In the genomic region with DNA sequence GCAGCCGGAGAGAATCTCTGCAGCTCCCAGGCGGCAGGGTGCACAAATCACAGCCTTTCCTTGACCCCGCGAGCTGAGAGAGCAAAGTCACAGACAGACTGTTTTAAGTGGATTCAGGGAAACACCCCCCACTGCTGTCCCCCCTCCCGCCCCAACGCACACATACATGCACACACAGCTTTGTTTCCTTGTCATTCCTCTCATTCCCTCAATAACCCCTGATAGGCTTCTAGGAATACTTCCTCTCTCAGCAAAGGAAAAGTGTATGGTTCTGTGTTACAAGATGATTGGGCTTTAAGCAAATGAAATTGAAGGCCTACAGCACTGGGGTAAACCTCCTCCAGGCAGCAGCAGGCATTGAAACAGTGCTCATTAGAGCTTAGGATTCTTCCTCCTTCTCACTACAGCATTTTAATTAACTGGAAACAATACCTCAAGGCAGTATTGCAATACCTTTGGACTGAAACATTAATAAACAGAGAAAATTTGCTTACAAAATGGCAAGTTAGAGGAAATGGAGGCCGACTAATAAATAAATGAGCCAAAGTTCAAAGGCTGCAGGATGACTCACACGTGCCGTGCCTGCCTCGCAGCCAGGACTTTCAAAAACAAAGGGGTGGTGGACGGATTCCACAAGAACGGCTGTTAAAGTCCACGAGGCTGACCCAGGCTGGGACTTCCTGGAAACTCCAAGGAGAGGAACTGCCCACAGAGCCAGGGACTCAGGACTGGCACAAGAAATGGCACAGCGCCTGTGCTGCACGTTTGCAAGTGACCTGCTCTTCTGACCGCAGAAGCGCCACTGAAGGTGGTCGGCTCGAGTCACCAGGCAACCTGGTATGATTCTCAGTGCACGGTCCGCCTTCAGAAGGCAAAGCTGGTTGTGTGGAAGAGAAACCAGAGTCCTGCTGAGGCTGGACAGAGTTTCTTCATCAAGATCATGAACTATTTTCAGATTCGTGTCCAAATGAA, we compare ENCODE assay signal across 1 cellular context.
TF ChIP-seq lines count a peak whose summit lies in the region.

No MANE protein-coding gene starts in this region.

TF ChIP-seq in HepG2, 621 proteins besides CTCF, POLR2A, EP300 and RAD21 (continued from another document and continues in another):
- TF ChIP-seq, protein P1, sequence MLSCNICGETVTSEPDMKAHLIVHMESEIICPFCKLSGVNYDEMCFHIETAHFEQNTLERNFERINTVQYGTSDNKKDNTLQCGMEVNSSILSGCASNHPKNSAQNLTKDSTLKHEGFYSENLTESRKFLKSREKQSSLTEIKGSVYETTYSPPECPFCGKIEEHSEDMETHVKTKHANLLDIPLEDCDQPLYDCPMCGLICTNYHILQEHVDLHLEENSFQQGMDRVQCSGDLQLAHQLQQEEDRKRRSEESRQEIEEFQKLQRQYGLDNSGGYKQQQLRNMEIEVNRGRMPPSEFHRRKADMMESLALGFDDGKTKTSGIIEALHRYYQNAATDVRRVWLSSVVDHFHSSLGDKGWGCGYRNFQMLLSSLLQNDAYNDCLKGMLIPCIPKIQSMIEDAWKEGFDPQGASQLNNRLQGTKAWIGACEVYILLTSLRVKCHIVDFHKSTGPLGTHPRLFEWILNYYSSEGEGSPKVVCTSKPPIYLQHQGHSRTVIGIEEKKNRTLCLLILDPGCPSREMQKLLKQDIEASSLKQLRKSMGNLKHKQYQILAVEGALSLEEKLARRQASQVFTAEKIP (CRISPR knock-in tag; IDR thresholded peaks at IDR 0.05; ENCODE audit: borderline replicate concordance): no peak
- no peak for TF ChIP-seq ZNF431 (CRISPR knock-in tag; IDR thresholded peaks at IDR 0.05; ENCODE audit: borderline replicate concordance, low read depth)
- peak; percentile 78 for TF ChIP-seq ETV5 (CRISPR knock-in tag; IDR thresholded peaks at IDR 0.05; ENCODE audit: borderline replicate concordance)
- TF ChIP-seq, protein P2, sequence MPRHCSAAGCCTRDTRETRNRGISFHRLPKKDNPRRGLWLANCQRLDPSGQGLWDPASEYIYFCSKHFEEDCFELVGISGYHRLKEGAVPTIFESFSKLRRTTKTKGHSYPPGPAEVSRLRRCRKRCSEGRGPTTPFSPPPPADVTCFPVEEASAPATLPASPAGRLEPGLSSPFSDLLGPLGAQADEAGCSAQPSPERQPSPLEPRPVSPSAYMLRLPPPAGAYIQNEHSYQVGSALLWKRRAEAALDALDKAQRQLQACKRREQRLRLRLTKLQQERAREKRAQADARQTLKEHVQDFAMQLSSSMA (CRISPR knock-in tag; IDR thresholded peaks at IDR 0.05): 0 out of 2 replicates have a peak, but pooled peaks have one; percentile 0
- TF ChIP-seq PLRG1 (conservative IDR thresholded peaks at IDR 0.05): no peak
- peak; percentile 67; the same call in 1 of the 2 replicates for TF ChIP-seq JUN (CRISPR knock-in tag; IDR thresholded peaks at IDR 0.05)
- 0 out of 2 replicates have a peak, but pooled peaks have one; percentile 24 for TF ChIP-seq ZNF205 (CRISPR knock-in tag; IDR thresholded peaks at IDR 0.05)
- TF ChIP-seq, protein P3, sequence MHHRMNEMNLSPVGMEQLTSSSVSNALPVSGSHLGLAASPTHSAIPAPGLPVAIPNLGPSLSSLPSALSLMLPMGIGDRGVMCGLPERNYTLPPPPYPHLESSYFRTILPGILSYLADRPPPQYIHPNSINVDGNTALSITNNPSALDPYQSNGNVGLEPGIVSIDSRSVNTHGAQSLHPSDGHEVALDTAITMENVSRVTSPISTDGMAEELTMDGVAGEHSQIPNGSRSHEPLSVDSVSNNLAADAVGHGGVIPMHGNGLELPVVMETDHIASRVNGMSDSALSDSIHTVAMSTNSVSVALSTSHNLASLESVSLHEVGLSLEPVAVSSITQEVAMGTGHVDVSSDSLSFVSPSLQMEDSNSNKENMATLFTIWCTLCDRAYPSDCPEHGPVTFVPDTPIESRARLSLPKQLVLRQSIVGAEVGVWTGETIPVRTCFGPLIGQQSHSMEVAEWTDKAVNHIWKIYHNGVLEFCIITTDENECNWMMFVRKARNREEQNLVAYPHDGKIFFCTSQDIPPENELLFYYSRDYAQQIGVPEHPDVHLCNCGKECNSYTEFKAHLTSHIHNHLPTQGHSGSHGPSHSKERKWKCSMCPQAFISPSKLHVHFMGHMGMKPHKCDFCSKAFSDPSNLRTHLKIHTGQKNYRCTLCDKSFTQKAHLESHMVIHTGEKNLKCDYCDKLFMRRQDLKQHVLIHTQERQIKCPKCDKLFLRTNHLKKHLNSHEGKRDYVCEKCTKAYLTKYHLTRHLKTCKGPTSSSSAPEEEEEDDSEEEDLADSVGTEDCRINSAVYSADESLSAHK (CRISPR knock-in tag; IDR thresholded peaks at IDR 0.05; ENCODE audit: borderline replicate concordance): no peak
- TF ChIP-seq, protein P4, sequence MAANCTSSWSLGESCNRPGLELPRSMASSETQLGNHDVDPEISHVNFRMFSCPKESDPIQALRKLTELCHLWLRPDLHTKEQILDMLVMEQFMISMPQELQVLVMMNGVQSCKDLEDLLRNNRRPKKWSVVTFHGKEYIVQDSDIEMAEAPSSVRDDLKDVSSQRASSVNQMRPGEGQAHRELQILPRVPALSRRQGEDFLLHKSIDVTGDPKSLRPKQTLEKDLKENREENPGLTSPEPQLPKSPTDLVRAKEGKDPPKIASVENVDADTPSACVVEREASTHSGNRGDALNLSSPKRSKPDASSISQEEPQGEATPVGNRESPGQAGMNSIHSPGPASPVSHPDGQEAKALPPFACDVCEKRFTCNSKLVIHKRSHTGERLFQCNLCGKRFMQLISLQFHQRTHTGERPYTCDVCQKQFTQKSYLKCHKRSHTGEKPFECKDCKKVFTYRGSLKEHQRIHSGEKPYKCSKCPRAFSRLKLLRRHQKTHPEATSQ (CRISPR knock-in tag; IDR thresholded peaks at IDR 0.05; ENCODE audit: borderline replicate concordance): no peak
- peak; percentile 82; the same call in 1 of the 2 replicates for TF ChIP-seq ZNF614 (CRISPR knock-in tag; IDR thresholded peaks at IDR 0.05; ENCODE audit: borderline replicate concordance)
- peak; percentile 43 for TF ChIP-seq ZNF331 (CRISPR knock-in tag; IDR thresholded peaks at IDR 0.05)
- TF ChIP-seq, protein P5, sequence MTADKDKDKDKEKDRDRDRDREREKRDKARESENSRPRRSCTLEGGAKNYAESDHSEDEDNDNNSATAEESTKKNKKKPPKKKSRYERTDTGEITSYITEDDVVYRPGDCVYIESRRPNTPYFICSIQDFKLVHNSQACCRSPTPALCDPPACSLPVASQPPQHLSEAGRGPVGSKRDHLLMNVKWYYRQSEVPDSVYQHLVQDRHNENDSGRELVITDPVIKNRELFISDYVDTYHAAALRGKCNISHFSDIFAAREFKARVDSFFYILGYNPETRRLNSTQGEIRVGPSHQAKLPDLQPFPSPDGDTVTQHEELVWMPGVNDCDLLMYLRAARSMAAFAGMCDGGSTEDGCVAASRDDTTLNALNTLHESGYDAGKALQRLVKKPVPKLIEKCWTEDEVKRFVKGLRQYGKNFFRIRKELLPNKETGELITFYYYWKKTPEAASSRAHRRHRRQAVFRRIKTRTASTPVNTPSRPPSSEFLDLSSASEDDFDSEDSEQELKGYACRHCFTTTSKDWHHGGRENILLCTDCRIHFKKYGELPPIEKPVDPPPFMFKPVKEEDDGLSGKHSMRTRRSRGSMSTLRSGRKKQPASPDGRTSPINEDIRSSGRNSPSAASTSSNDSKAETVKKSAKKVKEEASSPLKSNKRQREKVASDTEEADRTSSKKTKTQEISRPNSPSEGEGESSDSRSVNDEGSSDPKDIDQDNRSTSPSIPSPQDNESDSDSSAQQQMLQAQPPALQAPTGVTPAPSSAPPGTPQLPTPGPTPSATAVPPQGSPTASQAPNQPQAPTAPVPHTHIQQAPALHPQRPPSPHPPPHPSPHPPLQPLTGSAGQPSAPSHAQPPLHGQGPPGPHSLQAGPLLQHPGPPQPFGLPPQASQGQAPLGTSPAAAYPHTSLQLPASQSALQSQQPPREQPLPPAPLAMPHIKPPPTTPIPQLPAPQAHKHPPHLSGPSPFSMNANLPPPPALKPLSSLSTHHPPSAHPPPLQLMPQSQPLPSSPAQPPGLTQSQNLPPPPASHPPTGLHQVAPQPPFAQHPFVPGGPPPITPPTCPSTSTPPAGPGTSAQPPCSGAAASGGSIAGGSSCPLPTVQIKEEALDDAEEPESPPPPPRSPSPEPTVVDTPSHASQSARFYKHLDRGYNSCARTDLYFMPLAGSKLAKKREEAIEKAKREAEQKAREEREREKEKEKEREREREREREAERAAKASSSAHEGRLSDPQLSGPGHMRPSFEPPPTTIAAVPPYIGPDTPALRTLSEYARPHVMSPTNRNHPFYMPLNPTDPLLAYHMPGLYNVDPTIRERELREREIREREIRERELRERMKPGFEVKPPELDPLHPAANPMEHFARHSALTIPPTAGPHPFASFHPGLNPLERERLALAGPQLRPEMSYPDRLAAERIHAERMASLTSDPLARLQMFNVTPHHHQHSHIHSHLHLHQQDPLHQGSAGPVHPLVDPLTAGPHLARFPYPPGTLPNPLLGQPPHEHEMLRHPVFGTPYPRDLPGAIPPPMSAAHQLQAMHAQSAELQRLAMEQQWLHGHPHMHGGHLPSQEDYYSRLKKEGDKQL (CRISPR knock-in tag; IDR thresholded peaks at IDR 0.05; ENCODE audit: low read depth): 0 out of 2 replicates have a peak, but pooled peaks have one; percentile 7
- TF ChIP-seq, protein P6, sequence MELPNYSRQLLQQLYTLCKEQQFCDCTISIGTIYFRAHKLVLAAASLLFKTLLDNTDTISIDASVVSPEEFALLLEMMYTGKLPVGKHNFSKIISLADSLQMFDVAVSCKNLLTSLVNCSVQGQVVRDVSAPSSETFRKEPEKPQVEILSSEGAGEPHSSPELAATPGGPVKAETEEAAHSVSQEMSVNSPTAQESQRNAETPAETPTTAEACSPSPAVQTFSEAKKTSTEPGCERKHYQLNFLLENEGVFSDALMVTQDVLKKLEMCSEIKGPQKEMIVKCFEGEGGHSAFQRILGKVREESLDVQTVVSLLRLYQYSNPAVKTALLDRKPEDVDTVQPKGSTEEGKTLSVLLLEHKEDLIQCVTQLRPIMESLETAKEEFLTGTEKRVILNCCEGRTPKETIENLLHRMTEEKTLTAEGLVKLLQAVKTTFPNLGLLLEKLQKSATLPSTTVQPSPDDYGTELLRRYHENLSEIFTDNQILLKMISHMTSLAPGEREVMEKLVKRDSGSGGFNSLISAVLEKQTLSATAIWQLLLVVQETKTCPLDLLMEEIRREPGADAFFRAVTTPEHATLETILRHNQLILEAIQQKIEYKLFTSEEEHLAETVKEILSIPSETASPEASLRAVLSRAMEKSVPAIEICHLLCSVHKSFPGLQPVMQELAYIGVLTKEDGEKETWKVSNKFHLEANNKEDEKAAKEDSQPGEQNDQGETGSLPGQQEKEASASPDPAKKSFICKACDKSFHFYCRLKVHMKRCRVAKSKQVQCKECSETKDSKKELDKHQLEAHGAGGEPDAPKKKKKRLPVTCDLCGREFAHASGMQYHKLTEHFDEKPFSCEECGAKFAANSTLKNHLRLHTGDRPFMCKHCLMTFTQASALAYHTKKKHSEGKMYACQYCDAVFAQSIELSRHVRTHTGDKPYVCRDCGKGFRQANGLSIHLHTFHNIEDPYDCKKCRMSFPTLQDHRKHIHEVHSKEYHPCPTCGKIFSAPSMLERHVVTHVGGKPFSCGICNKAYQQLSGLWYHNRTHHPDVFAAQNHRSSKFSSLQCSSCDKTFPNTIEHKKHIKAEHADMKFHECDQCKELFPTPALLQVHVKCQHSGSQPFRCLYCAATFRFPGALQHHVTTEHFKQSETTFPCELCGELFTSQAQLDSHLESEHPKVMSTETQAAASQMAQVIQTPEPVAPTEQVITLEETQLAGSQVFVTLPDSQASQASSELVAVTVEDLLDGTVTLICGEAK (IDR thresholded peaks at IDR 0.05): no peak
- TF ChIP-seq, protein P6 (CRISPR knock-in tag; IDR thresholded peaks at IDR 0.05): peak; percentile 61
- 0 out of 2 replicates have a peak, but pooled peaks have one; percentile 13 for TF ChIP-seq ZNF713 (CRISPR knock-in tag; IDR thresholded peaks at IDR 0.05)
- no peak for TF ChIP-seq ZNF615 (CRISPR knock-in tag; IDR thresholded peaks at IDR 0.05; ENCODE audit: borderline replicate concordance)
- TF ChIP-seq ASH2L (IDR thresholded peaks at IDR 0.05; ENCODE audit: insufficient read length, low read depth, low read length): peak; percentile 83
- TF ChIP-seq, protein P7, sequence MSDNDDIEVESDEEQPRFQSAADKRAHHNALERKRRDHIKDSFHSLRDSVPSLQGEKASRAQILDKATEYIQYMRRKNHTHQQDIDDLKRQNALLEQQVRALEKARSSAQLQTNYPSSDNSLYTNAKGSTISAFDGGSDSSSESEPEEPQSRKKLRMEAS (IDR thresholded peaks at IDR 0.05): peak; percentile 88
- no peak for TF ChIP-seq ZNF564 (CRISPR knock-in tag; IDR thresholded peaks at IDR 0.05)
- TF ChIP-seq, protein P8, sequence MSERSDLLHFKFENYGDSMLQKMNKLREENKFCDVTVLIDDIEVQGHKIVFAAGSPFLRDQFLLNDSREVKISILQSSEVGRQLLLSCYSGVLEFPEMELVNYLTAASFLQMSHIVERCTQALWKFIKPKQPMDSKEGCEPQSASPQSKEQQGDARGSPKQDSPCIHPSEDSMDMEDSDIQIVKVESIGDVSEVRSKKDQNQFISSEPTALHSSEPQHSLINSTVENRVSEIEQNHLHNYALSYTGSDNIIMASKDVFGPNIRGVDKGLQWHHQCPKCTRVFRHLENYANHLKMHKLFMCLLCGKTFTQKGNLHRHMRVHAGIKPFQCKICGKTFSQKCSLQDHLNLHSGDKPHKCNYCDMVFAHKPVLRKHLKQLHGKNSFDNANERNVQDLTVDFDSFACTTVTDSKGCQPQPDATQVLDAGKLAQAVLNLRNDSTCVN (CRISPR knock-in tag; IDR thresholded peaks at IDR 0.05; ENCODE audit: borderline replicate concordance): 0 out of 2 replicates have a peak, but pooled peaks have one; percentile 37
- TF ChIP-seq NCOR1 (IDR thresholded peaks at IDR 0.05; ENCODE audit: borderline replicate concordance, low read length): peak; percentile 81
